Comparison of ENCODE assay signal across 16 cellular contexts in genomic region chr4:102541708-102542107, GRCh38. TPM values are rescaled to one million over a fixed set of nuclear protein-coding genes. Genes with fewer than 3 reads are reported as not detected.
DNase-seq lines count a peak whose midpoint lies in the region; ATAC-seq and TF ChIP-seq lines count a peak whose summit lies in the region.
"Had no signal": no experiment of that assay in that cellular context is flagged by ENCODE, and none has a peak within 500 bp of the region (broad histone marks: within the 10 kb centered on the region; RNA-seq: fewer than 3 reads in every experiment).

No MANE protein-coding gene starts in this region.

- H3K4me1 ChIP-seq in PC-3 (ENCODE audit: insufficient read depth, low read length) = no peaks in the 10 kb centered on the region
- H3K4me1 ChIP-seq: gastroesophageal sphincter had no signal

- no peaks in the 10 kb centered on the region for H3K9me2 ChIP-seq in PC-3 (replicated peaks; ENCODE audit: low read length)

- peak overlapping the region; percentile 4 for H3K27ac Mint-ChIP-seq in activated naive CD4-positive, alpha-beta T cell treated with anti-CD3 and anti-CD28 coated beads, Interleukin-2, amount 10 ng/mL, durations not matched to agents 7 days and 5 days
- H3K27ac Mint-ChIP-seq: memory B cell had no signal

- no peaks in the 10 kb centered on the region for H3K27me3 ChIP-seq in PC-3 (ENCODE audit: low read length)
- H3K27me3 ChIP-seq: gastroesophageal sphincter had no signal

- H3K4me2 ChIP-seq in PC-3 (ENCODE audit: low read length) = no peak overlapping the region

- no TSS peak for BruUV-seq in PC-3 (replicated peaks; lab: Mats Ljungman, UMichigan)

- H3F3A ChIP-seq in PC-3 (ENCODE audit: low read length, unreplicated experiment) = no peaks in the 10 kb centered on the region

- ATAC-seq in PC-3 (no peak), HG03571 (IDR thresholded peaks at IDR 0.05; ENCODE audit: unreplicated experiment) (no peak)
- ATAC-seq: gastroesophageal sphincter had no signal

- no peaks in the 10 kb centered on the region; the same call in 1 of the 2 replicates for H3K36me3 ChIP-seq in PC-3 (ENCODE audit: low read depth, low read length)

- peak; percentile 30 for DNase-seq in activated naive CD4-positive, alpha-beta T cell treated with anti-CD3 and anti-CD28 coated beads, Interleukin-2, amount 10 ng/mL, durations not matched to agents 7 days and 5 days
- DNase-seq in activated naive CD4-positive, alpha-beta T cell treated with anti-CD3 and anti-CD28 coated beads, Interleukin-2, amount 50 U/mL, for 16 hours = no peak
- no peak for DNase-seq in PC-3
- peak; percentile 5 to 6 for DNase-seq in erythroblast (lab: John Stamatoyannopoulos, UW)
- DNase-seq in substantia nigra (lab: John Stamatoyannopoulos, UW) = peak in 28 of 49 donors; percentile 0 to 63 (median 28)
- DNase-seq in NOMO-1 (lab: John Stamatoyannopoulos, UW; ENCODE audit: unreplicated experiment in 2 of 2) = no peak
- no peak for DNase-seq in GF-D8 (lab: John Stamatoyannopoulos, UW)
- DNase-seq: activated CD4-positive, CD25-positive, alpha-beta regulatory T cell; activated gamma-delta T cell treated with Interleukin-2 at 50 U/mL for 16 hours; dermis blood vessel endothelial cell; Karpas-422; NCI-H345; SHP77 treated with DMSO at 0.1 percent for 48 hours had no signal

- peaks cover under 1% of the 10 kb centered on the region; the same call in 1 of the 2 replicates for H3K79me2 ChIP-seq in PC-3 (ENCODE audit: low read length)

- H3K4me3 Mint-ChIP-seq in activated naive CD4-positive, alpha-beta T cell treated with anti-CD3 and anti-CD28 coated beads, Interleukin-2, amount 10 ng/mL, durations not matched to agents 7 days and 5 days = no peak overlapping the region
- H3K4me3 Mint-ChIP-seq: memory B cell had no signal

- H3K27me3 Mint-ChIP-seq in activated naive CD4-positive, alpha-beta T cell treated with anti-CD3 and anti-CD28 coated beads, Interleukin-2, amount 10 ng/mL, durations not matched to agents 7 days and 5 days = no peaks in the 10 kb centered on the region
- H3K27me3 Mint-ChIP-seq: memory B cell had no signal

- intact Hi-C loops in PC-3 (cut with micrococcal nuclease) = loop anchor here (5.0 kb wide), 1 partner anchor 39 kb away; the partner anchor contains the start of gene NFKB1

- H3K9me3 ChIP-seq in PC-3 (ENCODE audit: low read length) = no peaks in the 10 kb centered on the region
- H3K9me3 ChIP-seq: gastroesophageal sphincter had no signal

- POLR2A ChIA-PET in PC-3 (lab: Charles Lee; ENCODE audit: unreplicated experiment) = interaction anchor here (0.5 kb wide), 1 partner anchor 9 kb away, joined by 7 read pairs; no protein-coding TSS in a partner anchor

- TF ChIP-seq POLR2A in erythroblast (IDR thresholded peaks at IDR 0.05; ENCODE audit: low read length) = no peak

- H3K27ac ChIP-seq in PC-3 (ENCODE audit: low read length) (no peak overlapping the region), substantia nigra (ENCODE audit: low read depth, low read length, poor library complexity, severe bottlenecking) (no peak overlapping the region)
- H3K27ac ChIP-seq: gastroesophageal sphincter had no signal

- no peaks in the 10 kb centered on the region for H3K9me3 Mint-ChIP-seq in activated naive CD4-positive, alpha-beta T cell treated with anti-CD3 and anti-CD28 coated beads, Interleukin-2, amount 10 ng/mL, durations not matched to agents 7 days and 5 days
- H3K9me3 Mint-ChIP-seq: memory B cell had no signal

- CTCF ChIA-PET in activated naive CD4-positive, alpha-beta T cell treated with anti-CD3 and anti-CD28 coated beads, Interleukin-2, amount 10 ng/mL, durations not matched to agents 7 days and 5 days (lab: Charles Lee) = interaction anchor here (1.0 to 2.2 kb wide), 4 partner anchors 20 to 94 kb away, joined by 3 to 5 read pairs (median 5); partner anchors contain the start of gene NFKB1
- CTCF ChIA-PET in PC-3 (lab: Charles Lee) = no interaction called here

- H2AFZ ChIP-seq in PC-3 (ENCODE audit: low read length) = no peak overlapping the region

- TF ChIP-seq CTCF in PC-3 (conservative IDR thresholded peaks at IDR 0.05; ENCODE audit: low read depth, low read length) = peak; percentile 23; the same call in 1 of the 2 replicates

- no peaks in the 10 kb centered on the region for H4K20me1 ChIP-seq in PC-3 (ENCODE audit: low read length)

- H3K4me3 ChIP-seq in PC-3 (ENCODE audit: low read length) = no peak overlapping the region
- H3K4me3 ChIP-seq: gastroesophageal sphincter had no signal

- no peak overlapping the region for H3K9ac ChIP-seq in PC-3 (ENCODE audit: low read length)

- peaks cover 32% of the 10 kb centered on the region for H3K4me1 Mint-ChIP-seq in activated naive CD4-positive, alpha-beta T cell treated with anti-CD3 and anti-CD28 coated beads, Interleukin-2, amount 10 ng/mL, durations not matched to agents 7 days and 5 days

- peaks cover 56% of the 10 kb centered on the region for H3K36me3 Mint-ChIP-seq in activated naive CD4-positive, alpha-beta T cell treated with anti-CD3 and anti-CD28 coated beads, Interleukin-2, amount 10 ng/mL, durations not matched to agents 7 days and 5 days

RNA-seq across cellular contexts. Expression of gene NFKB1, which starts 40.5 kb away (rescaled TPM):
- 22.2 and 22.4 TPM in 2 replicates for total RNA-seq in PC-3 (2014; rRNA removed)

Comparison
In these comparisons a context has a peak if more than half of its experiments do, and no peak if none do; other contexts are left out.
1. DNase-seq: peak in activated naive CD4-positive, alpha-beta T cell treated with anti-CD3 and anti-CD28 coated beads, Interleukin-2, amount 10 ng/mL, durations not matched to agents 7 days and 5 days (single experiment), erythroblast (2 of 2) and substantia nigra (28 of 49); none in activated naive CD4-positive, alpha-beta T cell treated with anti-CD3 and anti-CD28 coated beads, Interleukin-2, amount 50 U/mL, for 16 hours (single experiment), PC-3 (single experiment), NOMO-1 (0 of 2) and GF-D8 (single experiment).